2 cellular contexts compared by ENCODE assay signal in the genomic region with DNA sequence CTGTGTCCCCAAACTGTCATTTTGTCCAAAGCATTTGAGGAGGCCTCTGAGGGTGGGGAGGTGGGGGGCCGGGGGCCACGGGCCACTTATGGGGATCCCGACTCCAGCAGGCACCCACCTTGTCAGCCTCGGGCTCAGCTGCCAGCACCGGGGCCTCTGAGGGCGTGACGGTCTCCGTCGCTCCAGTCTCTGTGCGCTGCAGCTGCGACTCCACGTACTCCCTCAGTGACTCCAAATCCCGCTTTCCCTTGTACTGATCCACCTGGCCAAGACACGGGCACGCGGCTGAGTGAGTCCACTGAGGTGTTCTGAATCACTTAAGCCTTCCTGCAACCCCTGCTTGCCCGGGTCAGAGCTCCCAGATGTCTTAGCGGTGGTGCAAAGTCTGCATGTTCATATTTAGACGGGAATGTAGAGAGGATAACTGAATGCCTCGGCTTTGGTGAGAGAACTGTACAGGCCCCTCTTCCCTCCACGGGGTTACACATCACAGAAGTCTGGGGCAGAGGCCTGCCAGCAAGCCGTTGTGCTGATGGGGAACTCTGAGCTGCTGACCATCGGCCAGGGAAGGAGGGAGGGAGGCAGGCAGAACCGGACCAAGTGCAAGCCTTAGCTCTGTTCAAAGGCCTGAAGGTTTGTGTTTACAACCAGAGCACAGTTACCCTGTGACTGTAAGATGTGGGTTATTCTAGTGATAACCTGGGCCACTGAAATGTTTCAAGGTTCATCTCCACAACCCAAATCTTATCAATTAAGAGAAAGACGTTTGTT.
TF ChIP-seq lines count a peak whose summit lies in the region.

No MANE protein-coding gene starts in this region.

TF ChIP-seq in GM12878, 131 proteins besides CTCF, POLR2A, EP300 and RAD21:
- TF ChIP-seq SRF (IDR thresholded peaks at IDR 0.05; ENCODE audit: low read depth in 2 of 2, low read length in 2 of 2): no peak
- TF ChIP-seq, protein P1, sequence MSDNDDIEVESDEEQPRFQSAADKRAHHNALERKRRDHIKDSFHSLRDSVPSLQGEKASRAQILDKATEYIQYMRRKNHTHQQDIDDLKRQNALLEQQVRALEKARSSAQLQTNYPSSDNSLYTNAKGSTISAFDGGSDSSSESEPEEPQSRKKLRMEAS (IDR thresholded peaks at IDR 0.05; ENCODE audit: low read depth, low read length): no peak
- TF ChIP-seq SMC3 (IDR thresholded peaks at IDR 0.05; ENCODE audit: borderline replicate concordance, low read length): no peak
- no peak for TF ChIP-seq FOS (IDR thresholded peaks at IDR 0.05; ENCODE audit: borderline replicate concordance, extremely low read depth, insufficient read length)
- TF ChIP-seq PAX8 (IDR thresholded peaks at IDR 0.05): no peak
- no peak for TF ChIP-seq CBX3 (IDR thresholded peaks at IDR 0.05; ENCODE audit: borderline replicate concordance, low read depth)
- TF ChIP-seq TCF3 (IDR thresholded peaks at IDR 0.05; ENCODE audit: borderline replicate concordance, insufficient read depth, low read depth, low read length): no peak
- TF ChIP-seq HDGF (IDR thresholded peaks at IDR 0.05): no peak
- TF ChIP-seq NR2C1 (IDR thresholded peaks at IDR 0.05): no peak
- no peak for TF ChIP-seq NFXL1 (IDR thresholded peaks at IDR 0.05; ENCODE audit: borderline replicate concordance)
- TF ChIP-seq ZNF207 (IDR thresholded peaks at IDR 0.05; ENCODE audit: borderline replicate concordance): no peak
- TF ChIP-seq BMI1 (IDR thresholded peaks at IDR 0.05; ENCODE audit: borderline replicate concordance): no peak
- TF ChIP-seq POLR2AphosphoS5 (IDR thresholded peaks at IDR 0.05; ENCODE audit: low read length): no peak
TF ChIP-seq in GM12878: peak in this region for 0.

TF ChIP-seq in endothelial cell of umbilical vein, 7 proteins besides CTCF, POLR2A, EP300 and RAD21:
- TF ChIP-seq, protein P1 (IDR thresholded peaks at IDR 0.05; ENCODE audit: insufficient read depth, insufficient read length): no peak
- TF ChIP-seq MYC (IDR thresholded peaks at IDR 0.05; ENCODE audit: low read depth, low read length) (no peak), POLR2AphosphoS5 (IDR thresholded peaks at IDR 0.05; ENCODE audit: insufficient read depth, low read depth, low read length) (peak; percentile 18), EZH2 (IDR thresholded peaks at IDR 0.05; ENCODE audit: borderline replicate concordance, low read depth, low read length, severe bottlenecking) (no peak)
